Comparison of ENCODE assay signal across 8 cellular contexts in the genomic region with DNA sequence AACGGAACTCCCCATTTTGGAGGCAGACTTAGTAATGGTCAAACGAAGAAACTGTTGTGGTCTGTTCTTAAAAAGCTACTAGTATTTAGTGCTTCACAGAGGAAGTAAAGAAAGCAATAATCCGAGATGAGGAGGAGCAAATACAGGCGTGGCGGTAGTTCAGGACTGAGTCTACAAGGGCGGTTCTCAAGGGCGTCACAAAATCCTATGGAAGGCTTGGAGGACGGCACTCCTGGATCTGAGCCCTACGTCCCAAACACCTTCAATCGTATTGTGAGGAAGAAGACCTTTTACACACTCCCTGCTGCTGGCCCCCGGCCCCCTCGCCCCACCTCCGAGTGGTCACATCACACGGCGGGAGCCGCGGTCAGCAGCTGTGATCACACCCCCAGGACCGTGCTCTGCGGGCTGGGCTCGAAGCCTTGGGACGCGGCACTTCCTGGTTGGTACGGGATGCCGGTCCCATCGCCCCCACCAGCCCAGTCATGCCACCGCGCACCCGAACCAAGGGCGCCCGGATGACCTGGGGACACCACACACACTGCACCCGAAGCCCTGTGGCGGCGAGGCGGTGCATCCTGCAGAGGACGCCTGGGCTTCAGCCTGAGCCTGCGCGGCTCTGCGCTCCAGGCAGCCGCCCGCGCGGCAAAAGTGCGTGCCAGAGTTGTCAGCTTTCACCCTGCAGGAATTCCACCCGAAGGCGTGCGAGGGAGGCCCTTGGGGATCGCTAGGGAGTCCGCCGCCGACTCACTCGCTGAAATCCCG. TPM values are rescaled to one million over a fixed set of nuclear protein-coding genes. Genes with fewer than 3 reads are reported as not detected.
A peak's percentile ranks its signal among the peaks of the same experiment; 100 is the strongest.
DNase-seq lines count a peak whose midpoint lies in the region; ATAC-seq lines count a peak whose summit lies in the region.

No MANE protein-coding gene starts in this region.

- peak overlapping the region; percentile 77 for H3K4me3 ChIP-seq in HUES48 (ENCODE audit: low read depth, low read length)
- H3K4me3 ChIP-seq in right cardiac atrium (ENCODE audit: low read length) = peak overlapping the region; percentile 57

- peak overlapping the region; percentile 38; the same call in 1 of the 2 replicates for H3K9ac ChIP-seq in HUES48 (ENCODE audit: low read depth, low read length)

- peaks cover 35% of the 10 kb centered on the region for H3K27me3 ChIP-seq in HUES48 (ENCODE audit: control insufficient read depth, insufficient read depth, low read length)
- no peaks in the 10 kb centered on the region for H3K27me3 ChIP-seq in right cardiac atrium (ENCODE audit: control insufficient read depth, insufficient read depth)

- no peaks in the 10 kb centered on the region for H3K36me3 ChIP-seq in HUES48 (ENCODE audit: control insufficient read depth, insufficient read depth, low read length)

- H3K4me1 ChIP-seq in HUES48 (ENCODE audit: control insufficient read depth, insufficient read depth, low read length) (no peaks in the 10 kb centered on the region), right cardiac atrium (ENCODE audit: control insufficient read depth, insufficient read depth, low read length) (peaks cover 4% of the 10 kb centered on the region)

- no peaks in the 10 kb centered on the region for H3K9me3 ChIP-seq in HUES48 (ENCODE audit: control insufficient read depth, insufficient read depth, low read length)
- H3K9me3 ChIP-seq in right cardiac atrium (ENCODE audit: control insufficient read depth, low read length) = no peaks in the 10 kb centered on the region

- H3K27ac ChIP-seq in HUES48 (ENCODE audit: low read depth, low read length) (peak overlapping the region; percentile 50), right cardiac atrium (ENCODE audit: low read length) (peak overlapping the region; percentile 51)

- WGBS in right cardiac atrium = 1% methylated on average over 52 of the region's 52 CpGs

- peak; percentile 92 for DNase-seq in ELR (ENCODE audit: low read depth)
- DNase-seq in SKM-1 (lab: John Stamatoyannopoulos, UW; ENCODE audit: unreplicated experiment) = peak; percentile 83
- DNase-seq in amniotic stem cell (lab: John Stamatoyannopoulos, UW) = peak; percentile 82
- DNase-seq in right cardiac atrium = peak; percentile 94 to 97 (median 97)
- DNase-seq in putamen (ENCODE audit: low spot score) = peak; percentile 70
- DNase-seq in NCI-H128 (lab: John Stamatoyannopoulos, UW; ENCODE audit: unreplicated experiment) = no peak

- ATAC-seq in GM21447 (IDR thresholded peaks at IDR 0.05; ENCODE audit: unreplicated experiment) (peak; percentile 57), right cardiac atrium (peak; percentile 89 to 92)

- intact Hi-C loops in right cardiac atrium (cut with DNase I) = no loop called here

RNA-seq across cellular contexts. Expression of gene PLD1, which starts 0.6 kb away (rescaled TPM):
- total RNA-seq in right cardiac atrium = 10 to 100 TPM; 49.0 to 79.5 (median 59.9) TPM
- polyA plus RNA-seq in right cardiac atrium = 17.0 TPM

RNA-seq across cellular contexts. Expression of gene TMEM212, which starts 33.5 kb away (rescaled TPM):
- not detected for total RNA-seq in right cardiac atrium
- polyA plus RNA-seq in right cardiac atrium = not detected
